ENCODE assay signal across 8 cellular contexts in the genomic region with DNA sequence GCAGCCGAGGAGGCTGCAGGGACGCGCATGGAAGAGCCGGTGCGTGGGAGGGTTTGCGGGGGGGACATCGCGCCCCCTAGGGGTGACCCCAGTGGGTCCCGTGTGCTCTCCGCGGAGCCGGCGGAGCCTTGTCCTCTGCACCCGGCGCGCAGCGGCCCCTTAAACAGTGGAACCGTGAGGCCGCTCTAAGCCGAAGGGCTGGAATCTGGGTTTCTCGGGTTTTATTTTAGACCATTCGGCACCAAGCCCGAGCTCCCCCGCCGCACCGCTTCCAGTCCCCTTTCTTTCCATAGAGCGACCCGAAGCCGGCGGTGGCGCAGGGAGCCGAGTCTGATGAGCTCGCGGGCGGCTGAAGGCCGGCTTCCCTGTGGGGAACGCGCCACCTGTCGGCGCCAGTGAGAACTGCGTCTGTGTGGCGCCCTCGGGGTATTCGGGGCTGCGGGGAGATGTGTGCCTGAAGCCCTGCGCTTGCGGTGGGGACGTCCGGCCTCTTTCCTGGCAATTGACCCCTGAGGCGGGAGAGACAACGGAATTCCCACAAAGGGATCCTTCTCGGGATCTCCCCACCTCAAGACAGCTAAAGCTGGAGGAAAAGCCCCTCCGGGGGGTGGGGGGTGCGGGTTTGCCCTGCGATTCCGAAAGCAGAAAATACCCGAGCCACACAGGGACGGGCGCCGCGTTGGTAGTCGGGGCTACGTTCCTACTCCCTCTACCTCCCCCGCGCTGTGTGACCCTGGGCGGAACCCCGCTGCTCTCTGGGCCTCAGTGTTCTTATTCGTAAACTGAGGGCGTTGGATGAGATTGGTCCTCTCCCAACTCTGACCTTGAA. TPM values are rescaled to one million over a fixed set of nuclear protein-coding genes. Genes with fewer than 3 reads are reported as not detected.
DNase-seq lines count a peak whose midpoint lies in the region; ATAC-seq and TF ChIP-seq lines count a peak whose summit lies in the region.

No MANE protein-coding gene starts in this region.

- H3F3A ChIP-seq in PC-9 (ENCODE audit: insufficient read depth, low read depth), result no peaks in the 10 kb centered on the region

- H3K4me3 ChIP-seq in PC-9 (no peak overlapping the region; the same call in 1 of the 2 replicates), fibroblast of villous mesenchyme (ENCODE audit: low read depth, low read length) (peak overlapping the region; percentile 12), neutrophil (ENCODE audit: low read depth in 1 of 2, low read length in 1 of 2) (no peak overlapping the region), stomach smooth muscle (ENCODE audit: low read length in 2 of 2) (peak overlapping the region; percentile 29 to 52)

- H3K27ac ChIP-seq in PC-9 (no peak overlapping the region), neutrophil (no peak overlapping the region), stomach smooth muscle (ENCODE audit: low read length) (no peak overlapping the region)

- H4K20me1 ChIP-seq in PC-9 (ENCODE audit: insufficient read depth), result no peaks in the 10 kb centered on the region

- H2AFZ ChIP-seq in PC-9, result no peak overlapping the region

- TF ChIP-seq CTCF in PC-9 (conservative IDR thresholded peaks at IDR 0.05) (peak; percentile 98), fibroblast of villous mesenchyme (IDR thresholded peaks at IDR 0.05; ENCODE audit: insufficient read depth, low read depth, low read length) (peak; percentile 95), neutrophil (IDR thresholded peaks at IDR 0.05) (peak; percentile 71)

- H3K4me1 ChIP-seq in PC-9 (replicated peaks; ENCODE audit: insufficient read depth) (peaks cover 9% of the 10 kb centered on the region), neutrophil (ENCODE audit: control insufficient read depth in 1 of 2, insufficient read depth in 1 of 2, low read depth in 1 of 2, low read length in 1 of 2) (peaks cover 7 to 9% of the 10 kb centered on the region in 2 experiments), stomach smooth muscle (ENCODE audit: control insufficient read depth, insufficient read depth, low read length) (peaks cover 29% of the 10 kb centered on the region)

- H3K4me2 ChIP-seq in PC-9, result peak overlapping the region; percentile 53

- intact Hi-C loops in PC-9 (cut with micrococcal nuclease; ENCODE audit: unreplicated experiment), result loop anchor here (1.0 to 2.0 kb wide), 3 partner anchors 633 to 823 kb away; no protein-coding TSS in a partner anchor

- H3K79me2 ChIP-seq in PC-9 (ENCODE audit: low read depth), result no peaks in the 10 kb centered on the region

- H3K9me3 ChIP-seq in PC-9 (ENCODE audit: insufficient read depth, low read depth) (no peaks in the 10 kb centered on the region), neutrophil (no peaks in the 10 kb centered on the region), stomach smooth muscle (ENCODE audit: control insufficient read depth in 2 of 2, low read length in 2 of 2) (no peaks in the 10 kb centered on the region)

- no peak overlapping the region for H3K9ac ChIP-seq in stomach smooth muscle (ENCODE audit: low read length in 2 of 2)

- H3K27me3 ChIP-seq in PC-9 (ENCODE audit: insufficient read depth, low read depth), result peaks cover 39% of the 10 kb centered on the region
- peaks cover 100% of the 10 kb centered on the region for H3K27me3 ChIP-seq in neutrophil
- peaks cover 90 to 96% of the 10 kb centered on the region in 2 donors for H3K27me3 ChIP-seq in stomach smooth muscle (ENCODE audit: control insufficient read depth in 1 of 2, insufficient read depth in 2 of 2, low read length in 2 of 2)

- no peaks in the 10 kb centered on the region for H3K36me3 ChIP-seq in PC-9 (ENCODE audit: low read depth)
- H3K36me3 ChIP-seq in neutrophil, result no peaks in the 10 kb centered on the region
- H3K36me3 ChIP-seq in stomach smooth muscle (ENCODE audit: control insufficient read depth in 2 of 2, insufficient read depth in 2 of 2, low read length in 2 of 2), result no peaks in the 10 kb centered on the region

- peak; percentile 50 for DNase-seq in COR-L47 (lab: John Stamatoyannopoulos, UW)
- DNase-seq in HPDE6-E6E7 (ENCODE audit: extremely low spot score), result peak; percentile 80
- peak; percentile 49 to 69 for DNase-seq in PC-9
- peak; percentile 63 to 75 for DNase-seq in activated T-helper 1 cell treated with anti-CD3 and anti-CD28 coated beads, Interleukin-2, amount 50 U/mL, for 16 hours (ENCODE audit: low read depth in 1 of 2, low spot score in 1 of 2)
- peak; percentile 60 for DNase-seq in fibroblast of villous mesenchyme (ENCODE audit: low read depth)

- POLR2A ChIA-PET in PC-9 (lab: Charles Lee; ENCODE audit: unreplicated experiment), result no interaction called here

- CTCF ChIA-PET in PC-9 (lab: Charles Lee), result interaction anchor here (0.6 to 1.1 kb wide), 3 partner anchors 27 to 809 kb away, joined by 3 to 10 read pairs (median 4); no protein-coding TSS in a partner anchor

- BruUV-seq in PC-9 (replicated peaks; lab: Mats Ljungman, UMichigan), result no TSS peak

- no peaks in the 10 kb centered on the region for H3K9me2 ChIP-seq in PC-9 (ENCODE audit: insufficient read depth)

- peak; percentile 66 for ATAC-seq in GM19467 (IDR thresholded peaks at IDR 0.05; ENCODE audit: unreplicated experiment)

RNA-seq across cellular contexts. Expression of gene EN1, which starts 8.2 kb away (rescaled TPM):
- total RNA-seq in PC-9 (2021), result not detected in 2 replicates
- total RNA-seq in fibroblast of villous mesenchyme, result under 0.01 TPM in 1 of 2 replicates, not detected in the other

Comparison
In these comparisons a context has a peak if more than half of its experiments do, and no peak if none do; other contexts are left out.
1. H3K4me3 ChIP-seq: peak in fibroblast of villous mesenchyme (single experiment) and stomach smooth muscle (2 of 2); none in PC-9 (single experiment) and neutrophil (0 of 2).
2. Peak in every context shown above with its lines, with median percentiles within 50 percentile points of each other: DNase-seq and CTCF ChIP-seq.